Comparison of ENCODE assay signal across 11 cellular contexts in the genomic region with DNA sequence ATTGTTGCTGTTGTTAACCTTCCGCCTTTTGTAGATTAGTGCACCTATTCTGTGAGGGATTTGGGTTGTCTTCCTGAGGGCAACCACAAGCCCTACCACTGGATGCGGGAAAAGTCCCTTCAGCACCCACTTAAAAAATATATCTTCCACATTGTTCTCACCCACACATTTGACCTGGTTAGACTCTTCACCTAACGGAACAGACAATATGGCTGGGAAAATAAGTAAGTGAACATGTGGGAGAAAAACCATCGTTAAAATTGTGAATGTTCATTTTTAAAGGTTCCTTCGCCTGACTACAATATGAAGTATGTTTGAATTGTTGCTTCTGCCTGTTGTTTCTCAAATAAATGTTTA.
DNase-seq lines count a peak whose midpoint lies in the region; ATAC-seq, FAIRE-seq and TF ChIP-seq lines count a peak whose summit lies in the region.
"Had no signal": no experiment of that assay in that cellular context is flagged by ENCODE, and none has a peak within 500 bp of the region (broad histone marks: within the 10 kb centered on the region; RNA-seq: fewer than 3 reads in every experiment).

No MANE protein-coding gene starts in this region.

- H3K27ac Mint-ChIP-seq in chondrocyte (ENCODE audit: unreplicated experiment): no peak overlapping the region

- peak overlapping the region in 1 of 10 experiments; percentile 20; a peak in 2 of 20 replicates for H3K4me3 ChIP-seq in BLaER1 treated with 17β-estradiol and CSF1 and Interleukin-3, amounts not matched to agents 10 nM and 100 nM
- H3K4me3 ChIP-seq in left lung: no peak overlapping the region
- H3K4me3 ChIP-seq: lower lobe of right lung, pancreas had no signal

- ATAC-seq in GM19463 (IDR thresholded peaks at IDR 0.05; ENCODE audit: unreplicated experiment) (peak; percentile 7), HG03571 (IDR thresholded peaks at IDR 0.05; ENCODE audit: unreplicated experiment) (peak; percentile 10), HG03196 (IDR thresholded peaks at IDR 0.05; ENCODE audit: unreplicated experiment) (no peak), GM21576 (IDR thresholded peaks at IDR 0.05; ENCODE audit: unreplicated experiment) (no peak), left lung (no peak)

- DNase-seq in chondrocyte (ENCODE audit: low spot score): no peak
- DNase-seq in urothelium cell line (ENCODE audit: low spot score): no peak
- DNase-seq in left lung: no peak
- DNase-seq: lower lobe of right lung, NCI-H2107 had no signal

- TF ChIP-seq CTCF in chondrocyte (IDR thresholded peaks at IDR 0.05) (peak; percentile 62), left lung (IDR thresholded peaks at IDR 0.05) (no peak)

- intact Hi-C loops in left lung (cut with DNase I): loop anchor here in 1 of 2 donors (2.0 to 10.0 kb wide), 2 partner anchors 80 to 114 kb away; no protein-coding TSS in a partner anchor

- H4K20me1 ChIP-seq in BLaER1 treated with 17β-estradiol and CSF1 and Interleukin-3, amounts not matched to agents 10 nM and 100 nM: no peaks in the 10 kb centered on the region

- no peaks in the 10 kb centered on the region for H3K9me3 Mint-ChIP-seq in chondrocyte (ENCODE audit: low read depth)

- H3K36me3 Mint-ChIP-seq in chondrocyte (ENCODE audit: low read depth): no peaks in the 10 kb centered on the region

- H3K27ac ChIP-seq in BLaER1 treated with 17β-estradiol and CSF1 and Interleukin-3, amounts not matched to agents 10 nM and 100 nM: peak overlapping the region in 2 of 11 experiments; percentile 15 to 20; a peak in 1 of 22 replicates
- H3K27ac ChIP-seq in left lung: no peak overlapping the region
- H3K27ac ChIP-seq: pancreas had no signal

- peak overlapping the region; percentile 61 to 86 (median 74); a peak in 21 of 22 replicates for H3K4me2 ChIP-seq in BLaER1 treated with 17β-estradiol and CSF1 and Interleukin-3, amounts not matched to agents 10 nM and 100 nM

- FAIRE-seq in urothelium cell line (lab: Jason Lieb, UNC): no peak
- FAIRE-seq: pancreas had no signal

- no peaks in the 10 kb centered on the region for H3K9me3 ChIP-seq in BLaER1 treated with 17β-estradiol and CSF1 and Interleukin-3, amounts not matched to agents 10 nM and 100 nM (replicated peaks in 1 of 11)
- H3K9me3 ChIP-seq in left lung: no peaks in the 10 kb centered on the region
- H3K9me3 ChIP-seq: lower lobe of right lung, pancreas had no signal

- no peaks in the 10 kb centered on the region for H3K36me3 ChIP-seq in BLaER1 treated with 17β-estradiol and CSF1 and Interleukin-3, amounts not matched to agents 10 nM and 100 nM
- H3K36me3 ChIP-seq in left lung: no peaks in the 10 kb centered on the region
- H3K36me3 ChIP-seq: lower lobe of right lung, pancreas had no signal

- H3K4me1 Mint-ChIP-seq in chondrocyte (ENCODE audit: low read depth): no peaks in the 10 kb centered on the region

- H3K27me3 ChIP-seq in BLaER1 treated with 17β-estradiol and CSF1 and Interleukin-3, amounts not matched to agents 10 nM and 100 nM: peaks cover 0 to 4% (median 0%) of the 10 kb centered on the region in 11 experiments; a peak in 1 of 22 replicates
- H3K27me3 ChIP-seq in left lung: no peaks in the 10 kb centered on the region
- H3K27me3 ChIP-seq: pancreas had no signal

- no peak overlapping the region for H3K4me3 Mint-ChIP-seq in chondrocyte (ENCODE audit: unreplicated experiment)

- peaks cover 58% of the 10 kb centered on the region for H3K27me3 Mint-ChIP-seq in chondrocyte (ENCODE audit: low read depth)

- H3K4me1 ChIP-seq in BLaER1 treated with 17β-estradiol and CSF1 and Interleukin-3, amounts not matched to agents 10 nM and 100 nM: peaks cover 22 to 37% (median 27%) of the 10 kb centered on the region in 10 experiments
- peaks cover 0 to 12% of the 10 kb centered on the region in 2 donors for H3K4me1 ChIP-seq in left lung

- H3K9ac ChIP-seq in BLaER1 treated with 17β-estradiol and CSF1 and Interleukin-3, amounts not matched to agents 10 nM and 100 nM: 0 out of 22 replicates have a peak overlapping the region, but pooled peaks of 2 of the 11 experiments have one; percentile 3 to 15

Comparison
In these comparisons a context has a peak if more than half of its experiments do, and no peak if none do; other contexts are left out.
1. ATAC-seq: peak in GM19463 (single experiment) and HG03571 (single experiment); none in HG03196 (single experiment), GM21576 (single experiment) and left lung (single experiment).